2 cellular contexts compared by ENCODE assay signal in the genomic region with DNA sequence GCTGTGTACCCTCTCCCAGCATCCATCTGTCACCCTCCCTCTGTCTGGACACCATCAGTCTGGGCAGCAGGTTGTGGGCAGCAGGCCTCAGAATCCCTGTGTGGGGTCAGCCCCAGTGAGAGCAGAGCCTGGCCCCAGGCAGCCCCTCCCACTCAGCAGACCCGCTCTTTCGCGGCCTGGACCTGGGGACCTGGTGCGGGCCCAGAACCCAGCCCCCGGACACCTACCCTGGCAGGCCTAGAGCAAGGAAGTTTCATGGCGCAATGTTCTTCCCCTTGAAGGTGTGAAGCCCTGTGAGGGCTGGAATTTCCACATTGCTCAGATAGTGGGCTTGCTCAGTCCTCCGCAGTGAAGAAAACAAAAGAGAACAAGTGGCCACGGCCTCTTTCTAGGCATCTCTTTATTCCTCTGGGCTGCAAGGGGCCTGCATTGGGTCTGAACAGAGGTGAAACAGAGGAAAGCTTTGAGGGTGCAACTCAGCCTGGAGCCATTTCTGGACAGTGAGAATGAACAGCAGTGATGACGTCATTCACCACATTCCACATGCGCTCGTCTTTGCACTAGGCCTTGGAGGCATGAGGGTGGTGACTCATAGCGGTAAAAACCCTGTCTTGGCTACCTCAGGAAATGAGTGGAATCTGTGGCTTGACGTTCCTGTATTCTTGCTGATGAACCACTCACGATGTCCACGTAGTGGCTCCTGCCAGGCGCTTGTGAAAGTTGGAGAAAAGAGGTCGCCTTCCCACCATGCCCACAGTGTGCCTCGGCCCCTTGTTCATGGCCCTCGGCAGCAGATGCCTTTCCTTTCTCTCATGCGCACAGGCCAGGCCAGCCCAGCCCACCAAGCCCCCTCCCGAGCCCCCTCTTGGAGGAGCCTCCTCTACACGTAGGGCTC.
TF ChIP-seq lines count a peak whose summit lies in the region.

No MANE protein-coding gene starts in this region.

TF ChIP-seq in A549, 52 proteins besides CTCF, POLR2A, EP300 and RAD21 (continued from another document):
- TF ChIP-seq, protein P1, sequence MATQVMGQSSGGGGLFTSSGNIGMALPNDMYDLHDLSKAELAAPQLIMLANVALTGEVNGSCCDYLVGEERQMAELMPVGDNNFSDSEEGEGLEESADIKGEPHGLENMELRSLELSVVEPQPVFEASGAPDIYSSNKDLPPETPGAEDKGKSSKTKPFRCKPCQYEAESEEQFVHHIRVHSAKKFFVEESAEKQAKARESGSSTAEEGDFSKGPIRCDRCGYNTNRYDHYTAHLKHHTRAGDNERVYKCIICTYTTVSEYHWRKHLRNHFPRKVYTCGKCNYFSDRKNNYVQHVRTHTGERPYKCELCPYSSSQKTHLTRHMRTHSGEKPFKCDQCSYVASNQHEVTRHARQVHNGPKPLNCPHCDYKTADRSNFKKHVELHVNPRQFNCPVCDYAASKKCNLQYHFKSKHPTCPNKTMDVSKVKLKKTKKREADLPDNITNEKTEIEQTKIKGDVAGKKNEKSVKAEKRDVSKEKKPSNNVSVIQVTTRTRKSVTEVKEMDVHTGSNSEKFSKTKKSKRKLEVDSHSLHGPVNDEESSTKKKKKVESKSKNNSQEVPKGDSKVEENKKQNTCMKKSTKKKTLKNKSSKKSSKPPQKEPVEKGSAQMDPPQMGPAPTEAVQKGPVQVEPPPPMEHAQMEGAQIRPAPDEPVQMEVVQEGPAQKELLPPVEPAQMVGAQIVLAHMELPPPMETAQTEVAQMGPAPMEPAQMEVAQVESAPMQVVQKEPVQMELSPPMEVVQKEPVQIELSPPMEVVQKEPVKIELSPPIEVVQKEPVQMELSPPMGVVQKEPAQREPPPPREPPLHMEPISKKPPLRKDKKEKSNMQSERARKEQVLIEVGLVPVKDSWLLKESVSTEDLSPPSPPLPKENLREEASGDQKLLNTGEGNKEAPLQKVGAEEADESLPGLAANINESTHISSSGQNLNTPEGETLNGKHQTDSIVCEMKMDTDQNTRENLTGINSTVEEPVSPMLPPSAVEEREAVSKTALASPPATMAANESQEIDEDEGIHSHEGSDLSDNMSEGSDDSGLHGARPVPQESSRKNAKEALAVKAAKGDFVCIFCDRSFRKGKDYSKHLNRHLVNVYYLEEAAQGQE (IDR thresholded peaks at IDR 0.05): no peak
- peak; percentile 76; the same call in 1 of the 2 replicates for TF ChIP-seq HOXB13 (CRISPR knock-in tag; IDR thresholded peaks at IDR 0.05; ENCODE audit: low read depth)
- TF ChIP-seq ZNF302 (CRISPR knock-in tag; IDR thresholded peaks at IDR 0.05): 0 out of 2 replicates have a peak, but pooled peaks have one; percentile 21
- TF ChIP-seq, protein P2, sequence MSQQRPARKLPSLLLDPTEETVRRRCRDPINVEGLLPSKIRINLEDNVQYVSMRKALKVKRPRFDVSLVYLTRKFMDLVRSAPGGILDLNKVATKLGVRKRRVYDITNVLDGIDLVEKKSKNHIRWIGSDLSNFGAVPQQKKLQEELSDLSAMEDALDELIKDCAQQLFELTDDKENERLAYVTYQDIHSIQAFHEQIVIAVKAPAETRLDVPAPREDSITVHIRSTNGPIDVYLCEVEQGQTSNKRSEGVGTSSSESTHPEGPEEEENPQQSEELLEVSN (IDR thresholded peaks at IDR 0.05; ENCODE audit: borderline replicate concordance, low read depth): peak; percentile 86; the same call in 1 of the 2 replicates
- TF ChIP-seq, protein P3, sequence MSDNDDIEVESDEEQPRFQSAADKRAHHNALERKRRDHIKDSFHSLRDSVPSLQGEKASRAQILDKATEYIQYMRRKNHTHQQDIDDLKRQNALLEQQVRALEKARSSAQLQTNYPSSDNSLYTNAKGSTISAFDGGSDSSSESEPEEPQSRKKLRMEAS (IDR thresholded peaks at IDR 0.05): peak; percentile 97
- no peak for TF ChIP-seq ZC3H11A (IDR thresholded peaks at IDR 0.05)
- TF ChIP-seq JUN (IDR thresholded peaks at IDR 0.05): peak in 1 of 2 experiments; percentile 38; a peak in 2 of 5 replicates
- TF ChIP-seq KDM5A (IDR thresholded peaks at IDR 0.05): no peak
- no peak for TF ChIP-seq SMC3 (IDR thresholded peaks at IDR 0.05)
- no peak for TF ChIP-seq NR3C1 (IDR thresholded peaks at IDR 0.05)
- TF ChIP-seq, protein P4, sequence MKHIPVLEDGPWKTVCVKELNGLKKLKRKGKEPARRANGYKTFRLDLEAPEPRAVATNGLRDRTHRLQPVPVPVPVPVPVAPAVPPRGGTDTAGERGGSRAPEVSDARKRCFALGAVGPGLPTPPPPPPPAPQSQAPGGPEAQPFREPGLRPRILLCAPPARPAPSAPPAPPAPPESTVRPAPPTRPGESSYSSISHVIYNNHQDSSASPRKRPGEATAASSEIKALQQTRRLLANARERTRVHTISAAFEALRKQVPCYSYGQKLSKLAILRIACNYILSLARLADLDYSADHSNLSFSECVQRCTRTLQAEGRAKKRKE (CRISPR knock-in tag; IDR thresholded peaks at IDR 0.05; ENCODE audit: low read depth): peak; percentile 41; the same call in 1 of the 2 replicates
- peak; percentile 44; the same call in 1 of the 2 replicates for TF ChIP-seq GATA3 (IDR thresholded peaks at IDR 0.05; ENCODE audit: borderline replicate concordance)
- no peak for TF ChIP-seq RCOR1 (IDR thresholded peaks at IDR 0.05; ENCODE audit: low read depth, low read length)
- peak; percentile 56 for TF ChIP-seq JUNB (IDR thresholded peaks at IDR 0.05)
- TF ChIP-seq FOSL2 (IDR thresholded peaks at IDR 0.05): peak; percentile 77
- TF ChIP-seq FOSL2 (CRISPR knock-in tag; IDR thresholded peaks at IDR 0.05): peak; percentile 99

TF ChIP-seq in K562, 482 proteins besides CTCF, POLR2A, EP300 and RAD21 (continued from another document and continues in another):
- TF ChIP-seq, protein P5, sequence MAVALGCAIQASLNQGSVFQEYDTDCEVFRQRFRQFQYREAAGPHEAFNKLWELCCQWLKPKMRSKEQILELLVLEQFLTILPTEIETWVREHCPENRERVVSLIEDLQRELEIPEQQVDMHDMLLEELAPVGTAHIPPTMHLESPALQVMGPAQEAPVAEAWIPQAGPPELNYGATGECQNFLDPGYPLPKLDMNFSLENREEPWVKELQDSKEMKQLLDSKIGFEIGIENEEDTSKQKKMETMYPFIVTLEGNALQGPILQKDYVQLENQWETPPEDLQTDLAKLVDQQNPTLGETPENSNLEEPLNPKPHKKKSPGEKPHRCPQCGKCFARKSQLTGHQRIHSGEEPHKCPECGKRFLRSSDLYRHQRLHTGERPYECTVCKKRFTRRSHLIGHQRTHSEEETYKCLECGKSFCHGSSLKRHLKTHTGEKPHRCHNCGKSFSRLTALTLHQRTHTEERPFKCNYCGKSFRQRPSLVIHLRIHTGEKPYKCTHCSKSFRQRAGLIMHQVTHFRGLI (CRISPR knock-in tag; IDR thresholded peaks at IDR 0.05): peak; percentile 18; the same call in 1 of the 2 replicates
- TF ChIP-seq FOSL1 (tag; conservative IDR thresholded peaks at IDR 0.05) (peak; percentile 97), NBN (IDR thresholded peaks at IDR 0.05; ENCODE audit: low read depth) (peak; percentile 64), ERF (CRISPR knock-in tag; IDR thresholded peaks at IDR 0.05) (no peak), CREB1 (IDR thresholded peaks at IDR 0.05) (peak; percentile 72), CREB1 (CRISPR knock-in tag; IDR thresholded peaks at IDR 0.05) (peak; percentile 83), SREBF2 (CRISPR knock-in tag; IDR thresholded peaks at IDR 0.05) (no peak), ARID1B (IDR thresholded peaks at IDR 0.05) (peak; percentile 61; the same call in 1 of the 2 replicates), HDAC8 (tag; IDR thresholded peaks at IDR 0.05) (0 out of 2 replicates have a peak, but pooled peaks have one; percentile 46), NR2F6 (CRISPR knock-in tag; IDR thresholded peaks at IDR 0.05) (no peak), MTA1 (IDR thresholded peaks at IDR 0.05; ENCODE audit: borderline replicate concordance) (peak; percentile 54; the same call in 1 of the 2 replicates), PHF20 (IDR thresholded peaks at IDR 0.05; ENCODE audit: partially characterized antibody) (no peak), ZNF444 (CRISPR knock-in tag; IDR thresholded peaks at IDR 0.05) (no peak), ZNF583 (CRISPR knock-in tag; IDR thresholded peaks at IDR 0.05) (0 out of 2 replicates have a peak, but pooled peaks have one; percentile 19), MIER1 (IDR thresholded peaks at IDR 0.05; ENCODE audit: low read depth) (no peak), FOS (IDR thresholded peaks at IDR 0.05; ENCODE audit: extremely low read depth, insufficient read length) (peak; percentile 51), TCF7L2 (IDR thresholded peaks at IDR 0.05; ENCODE audit: low read depth, low read length) (no peak), ZNF124 (CRISPR knock-in tag; IDR thresholded peaks at IDR 0.05) (no peak), HIVEP1 (CRISPR knock-in tag; IDR thresholded peaks at IDR 0.05) (no peak), SMAD4 (CRISPR knock-in tag; conservative IDR thresholded peaks at IDR 0.05) (peak; percentile 46; the same call in 1 of the 2 replicates), SNIP1 (IDR thresholded peaks at IDR 0.05; ENCODE audit: low read depth) (no peak), TEAD4 (IDR thresholded peaks at IDR 0.05; ENCODE audit: low read length) (peak; percentile 42; the same call in 1 of the 2 replicates), TEAD4 (CRISPR knock-in tag; IDR thresholded peaks at IDR 0.05; ENCODE audit: borderline replicate concordance) (0 out of 2 replicates have a peak, but pooled peaks have one; percentile 58), RCOR1 (IDR thresholded peaks at IDR 0.05; ENCODE audit: borderline replicate concordance in 1 of 2, low read depth in 2 of 2, low read length in 2 of 2) (peak in 1 of 2 experiments; percentile 46; a peak in 1 of 4 replicates), ZBTB17 (CRISPR knock-in tag; IDR thresholded peaks at IDR 0.05) (0 out of 2 replicates have a peak, but pooled peaks have one; percentile 41), MAZ (CRISPR knock-in tag; conservative IDR thresholded peaks at IDR 0.05 in 1 of 2, IDR thresholded peaks at IDR 0.05 in 1 of 2) (0 out of 4 replicates have a peak, but pooled peaks of 1 of the 2 experiments have one; percentile 33)
- TF ChIP-seq, protein P6, sequence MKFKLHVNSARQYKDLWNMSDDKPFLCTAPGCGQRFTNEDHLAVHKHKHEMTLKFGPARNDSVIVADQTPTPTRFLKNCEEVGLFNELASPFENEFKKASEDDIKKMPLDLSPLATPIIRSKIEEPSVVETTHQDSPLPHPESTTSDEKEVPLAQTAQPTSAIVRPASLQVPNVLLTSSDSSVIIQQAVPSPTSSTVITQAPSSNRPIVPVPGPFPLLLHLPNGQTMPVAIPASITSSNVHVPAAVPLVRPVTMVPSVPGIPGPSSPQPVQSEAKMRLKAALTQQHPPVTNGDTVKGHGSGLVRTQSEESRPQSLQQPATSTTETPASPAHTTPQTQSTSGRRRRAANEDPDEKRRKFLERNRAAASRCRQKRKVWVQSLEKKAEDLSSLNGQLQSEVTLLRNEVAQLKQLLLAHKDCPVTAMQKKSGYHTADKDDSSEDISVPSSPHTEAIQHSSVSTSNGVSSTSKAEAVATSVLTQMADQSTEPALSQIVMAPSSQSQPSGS (CRISPR knock-in tag; IDR thresholded peaks at IDR 0.05): peak; percentile 94
- TF ChIP-seq, protein P7, sequence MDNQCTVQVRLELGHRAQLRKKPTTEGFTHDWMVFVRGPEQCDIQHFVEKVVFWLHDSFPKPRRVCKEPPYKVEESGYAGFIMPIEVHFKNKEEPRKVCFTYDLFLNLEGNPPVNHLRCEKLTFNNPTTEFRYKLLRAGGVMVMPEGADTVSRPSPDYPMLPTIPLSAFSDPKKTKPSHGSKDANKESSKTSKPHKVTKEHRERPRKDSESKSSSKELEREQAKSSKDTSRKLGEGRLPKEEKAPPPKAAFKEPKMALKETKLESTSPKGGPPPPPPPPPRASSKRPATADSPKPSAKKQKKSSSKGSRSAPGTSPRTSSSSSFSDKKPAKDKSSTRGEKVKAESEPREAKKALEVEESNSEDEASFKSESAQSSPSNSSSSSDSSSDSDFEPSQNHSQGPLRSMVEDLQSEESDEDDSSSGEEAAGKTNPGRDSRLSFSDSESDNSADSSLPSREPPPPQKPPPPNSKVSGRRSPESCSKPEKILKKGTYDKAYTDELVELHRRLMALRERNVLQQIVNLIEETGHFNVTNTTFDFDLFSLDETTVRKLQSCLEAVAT (IDR thresholded peaks at IDR 0.05): peak in 1 of 2 experiments; percentile 59; a peak in 1 of 4 replicates
- TF ChIP-seq, protein P8, sequence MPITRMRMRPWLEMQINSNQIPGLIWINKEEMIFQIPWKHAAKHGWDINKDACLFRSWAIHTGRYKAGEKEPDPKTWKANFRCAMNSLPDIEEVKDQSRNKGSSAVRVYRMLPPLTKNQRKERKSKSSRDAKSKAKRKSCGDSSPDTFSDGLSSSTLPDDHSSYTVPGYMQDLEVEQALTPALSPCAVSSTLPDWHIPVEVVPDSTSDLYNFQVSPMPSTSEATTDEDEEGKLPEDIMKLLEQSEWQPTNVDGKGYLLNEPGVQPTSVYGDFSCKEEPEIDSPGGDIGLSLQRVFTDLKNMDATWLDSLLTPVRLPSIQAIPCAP (CRISPR knock-in tag; IDR thresholded peaks at IDR 0.05; ENCODE audit: borderline replicate concordance): no peak
- TF ChIP-seq, protein P9, sequence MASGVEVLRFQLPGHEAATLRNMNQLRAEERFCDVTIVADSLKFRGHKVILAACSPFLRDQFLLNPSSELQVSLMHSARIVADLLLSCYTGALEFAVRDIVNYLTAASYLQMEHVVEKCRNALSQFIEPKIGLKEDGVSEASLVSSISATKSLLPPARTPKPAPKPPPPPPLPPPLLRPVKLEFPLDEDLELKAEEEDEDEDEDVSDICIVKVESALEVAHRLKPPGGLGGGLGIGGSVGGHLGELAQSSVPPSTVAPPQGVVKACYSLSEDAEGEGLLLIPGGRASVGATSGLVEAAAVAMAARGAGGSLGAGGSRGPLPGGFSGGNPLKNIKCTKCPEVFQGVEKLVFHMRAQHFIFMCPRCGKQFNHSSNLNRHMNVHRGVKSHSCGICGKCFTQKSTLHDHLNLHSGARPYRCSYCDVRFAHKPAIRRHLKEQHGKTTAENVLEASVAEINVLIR (CRISPR knock-in tag; IDR thresholded peaks at IDR 0.05): peak; percentile 74
- TF ChIP-seq, protein P10, sequence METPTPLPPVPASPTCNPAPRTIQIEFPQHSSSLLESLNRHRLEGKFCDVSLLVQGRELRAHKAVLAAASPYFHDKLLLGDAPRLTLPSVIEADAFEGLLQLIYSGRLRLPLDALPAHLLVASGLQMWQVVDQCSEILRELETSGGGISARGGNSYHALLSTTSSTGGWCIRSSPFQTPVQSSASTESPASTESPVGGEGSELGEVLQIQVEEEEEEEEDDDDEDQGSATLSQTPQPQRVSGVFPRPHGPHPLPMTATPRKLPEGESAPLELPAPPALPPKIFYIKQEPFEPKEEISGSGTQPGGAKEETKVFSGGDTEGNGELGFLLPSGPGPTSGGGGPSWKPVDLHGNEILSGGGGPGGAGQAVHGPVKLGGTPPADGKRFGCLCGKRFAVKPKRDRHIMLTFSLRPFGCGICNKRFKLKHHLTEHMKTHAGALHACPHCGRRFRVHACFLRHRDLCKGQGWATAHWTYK (CRISPR knock-in tag; IDR thresholded peaks at IDR 0.05): peak; percentile 86; the same call in 1 of the 2 replicates
- TF ChIP-seq, protein P11, sequence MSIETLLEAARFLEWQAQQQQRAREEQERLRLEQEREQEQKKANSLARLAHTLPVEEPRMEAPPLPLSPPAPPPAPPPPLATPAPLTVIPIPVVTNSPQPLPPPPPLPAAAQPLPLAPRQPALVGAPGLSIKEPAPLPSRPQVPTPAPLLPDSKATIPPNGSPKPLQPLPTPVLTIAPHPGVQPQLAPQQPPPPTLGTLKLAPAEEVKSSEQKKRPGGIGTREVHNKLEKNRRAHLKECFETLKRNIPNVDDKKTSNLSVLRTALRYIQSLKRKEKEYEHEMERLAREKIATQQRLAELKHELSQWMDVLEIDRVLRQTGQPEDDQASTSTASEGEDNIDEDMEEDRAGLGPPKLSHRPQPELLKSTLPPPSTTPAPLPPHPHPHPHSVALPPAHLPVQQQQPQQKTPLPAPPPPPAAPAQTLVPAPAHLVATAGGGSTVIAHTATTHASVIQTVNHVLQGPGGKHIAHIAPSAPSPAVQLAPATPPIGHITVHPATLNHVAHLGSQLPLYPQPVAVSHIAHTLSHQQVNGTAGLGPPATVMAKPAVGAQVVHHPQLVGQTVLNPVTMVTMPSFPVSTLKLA (conservative IDR thresholded peaks at IDR 0.05): peak in 1 of 2 experiments; percentile 47; a peak in 1 of 4 replicates
